In the genomic region with DNA sequence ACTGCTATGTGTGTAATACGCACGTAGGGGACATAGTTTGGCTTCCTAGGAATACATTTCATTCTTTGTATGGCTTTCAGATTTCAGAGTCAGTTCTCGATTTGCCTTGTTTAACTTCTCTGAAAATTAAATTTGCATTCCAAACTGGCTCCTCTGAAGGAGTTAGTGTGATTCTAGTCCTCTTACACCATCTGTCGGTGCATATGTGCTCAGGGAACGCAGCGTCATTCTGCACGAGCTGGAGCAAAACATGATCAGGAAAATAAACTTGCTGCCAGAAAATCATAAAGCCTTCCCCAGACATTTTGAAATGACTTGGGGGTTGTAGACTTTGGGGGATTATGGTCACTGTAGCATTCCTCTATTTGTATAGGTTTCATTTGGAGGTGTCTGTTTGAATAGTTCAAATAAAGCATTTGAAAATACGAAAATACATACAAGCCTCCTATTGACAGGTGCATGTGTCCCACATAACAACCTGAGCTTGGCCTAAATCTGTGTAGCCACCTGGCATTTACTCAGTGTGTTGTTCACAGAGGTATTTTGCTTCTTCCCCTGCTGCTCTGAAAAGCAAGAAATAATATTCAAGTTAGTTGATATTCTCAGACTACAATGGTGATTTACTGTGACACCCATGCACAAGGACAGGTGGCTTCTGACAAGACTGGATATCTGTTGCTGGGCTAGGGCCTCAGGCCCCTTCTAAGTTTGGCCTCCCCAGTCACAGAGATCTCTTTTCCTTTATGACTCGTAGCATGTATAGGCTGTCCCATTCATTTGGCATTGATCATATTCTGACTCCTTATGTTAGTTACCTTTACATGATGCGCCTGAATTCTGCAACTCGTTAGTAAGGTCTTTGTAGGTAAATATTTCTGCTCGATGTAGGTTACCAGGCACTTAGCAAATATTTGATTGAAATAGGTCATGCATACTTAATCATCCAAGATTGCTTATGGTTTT, we compare ENCODE assay signal across 2 cellular contexts.
TF ChIP-seq lines count a peak whose summit lies in the region.

No MANE protein-coding gene starts in this region.

TF ChIP-seq in liver, 16 proteins besides CTCF, POLR2A, EP300 and RAD21 (continued from another document):
- TF ChIP-seq, protein P1, sequence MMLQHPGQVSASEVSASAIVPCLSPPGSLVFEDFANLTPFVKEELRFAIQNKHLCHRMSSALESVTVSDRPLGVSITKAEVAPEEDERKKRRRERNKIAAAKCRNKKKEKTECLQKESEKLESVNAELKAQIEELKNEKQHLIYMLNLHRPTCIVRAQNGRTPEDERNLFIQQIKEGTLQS (IDR thresholded peaks at IDR 0.05) = no peak
- TF ChIP-seq FOXA1 (IDR thresholded peaks at IDR 0.05) (no peak), JUND (IDR thresholded peaks at IDR 0.05) (no peak), SP1 (IDR thresholded peaks at IDR 0.05) (no peak), NR2F2 (IDR thresholded peaks at IDR 0.05) (no peak), EGR1 (IDR thresholded peaks at IDR 0.05; ENCODE audit: low read depth in 2 of 2) (no peak), YY1 (IDR thresholded peaks at IDR 0.05) (no peak), HNF4G (IDR thresholded peaks at IDR 0.05) (no peak)
- TF ChIP-seq, protein P2, sequence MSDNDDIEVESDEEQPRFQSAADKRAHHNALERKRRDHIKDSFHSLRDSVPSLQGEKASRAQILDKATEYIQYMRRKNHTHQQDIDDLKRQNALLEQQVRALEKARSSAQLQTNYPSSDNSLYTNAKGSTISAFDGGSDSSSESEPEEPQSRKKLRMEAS (IDR thresholded peaks at IDR 0.05) = no peak
- TF ChIP-seq, protein P3, sequence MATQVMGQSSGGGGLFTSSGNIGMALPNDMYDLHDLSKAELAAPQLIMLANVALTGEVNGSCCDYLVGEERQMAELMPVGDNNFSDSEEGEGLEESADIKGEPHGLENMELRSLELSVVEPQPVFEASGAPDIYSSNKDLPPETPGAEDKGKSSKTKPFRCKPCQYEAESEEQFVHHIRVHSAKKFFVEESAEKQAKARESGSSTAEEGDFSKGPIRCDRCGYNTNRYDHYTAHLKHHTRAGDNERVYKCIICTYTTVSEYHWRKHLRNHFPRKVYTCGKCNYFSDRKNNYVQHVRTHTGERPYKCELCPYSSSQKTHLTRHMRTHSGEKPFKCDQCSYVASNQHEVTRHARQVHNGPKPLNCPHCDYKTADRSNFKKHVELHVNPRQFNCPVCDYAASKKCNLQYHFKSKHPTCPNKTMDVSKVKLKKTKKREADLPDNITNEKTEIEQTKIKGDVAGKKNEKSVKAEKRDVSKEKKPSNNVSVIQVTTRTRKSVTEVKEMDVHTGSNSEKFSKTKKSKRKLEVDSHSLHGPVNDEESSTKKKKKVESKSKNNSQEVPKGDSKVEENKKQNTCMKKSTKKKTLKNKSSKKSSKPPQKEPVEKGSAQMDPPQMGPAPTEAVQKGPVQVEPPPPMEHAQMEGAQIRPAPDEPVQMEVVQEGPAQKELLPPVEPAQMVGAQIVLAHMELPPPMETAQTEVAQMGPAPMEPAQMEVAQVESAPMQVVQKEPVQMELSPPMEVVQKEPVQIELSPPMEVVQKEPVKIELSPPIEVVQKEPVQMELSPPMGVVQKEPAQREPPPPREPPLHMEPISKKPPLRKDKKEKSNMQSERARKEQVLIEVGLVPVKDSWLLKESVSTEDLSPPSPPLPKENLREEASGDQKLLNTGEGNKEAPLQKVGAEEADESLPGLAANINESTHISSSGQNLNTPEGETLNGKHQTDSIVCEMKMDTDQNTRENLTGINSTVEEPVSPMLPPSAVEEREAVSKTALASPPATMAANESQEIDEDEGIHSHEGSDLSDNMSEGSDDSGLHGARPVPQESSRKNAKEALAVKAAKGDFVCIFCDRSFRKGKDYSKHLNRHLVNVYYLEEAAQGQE (IDR thresholded peaks at IDR 0.05) = no peak
- TF ChIP-seq, protein P4, sequence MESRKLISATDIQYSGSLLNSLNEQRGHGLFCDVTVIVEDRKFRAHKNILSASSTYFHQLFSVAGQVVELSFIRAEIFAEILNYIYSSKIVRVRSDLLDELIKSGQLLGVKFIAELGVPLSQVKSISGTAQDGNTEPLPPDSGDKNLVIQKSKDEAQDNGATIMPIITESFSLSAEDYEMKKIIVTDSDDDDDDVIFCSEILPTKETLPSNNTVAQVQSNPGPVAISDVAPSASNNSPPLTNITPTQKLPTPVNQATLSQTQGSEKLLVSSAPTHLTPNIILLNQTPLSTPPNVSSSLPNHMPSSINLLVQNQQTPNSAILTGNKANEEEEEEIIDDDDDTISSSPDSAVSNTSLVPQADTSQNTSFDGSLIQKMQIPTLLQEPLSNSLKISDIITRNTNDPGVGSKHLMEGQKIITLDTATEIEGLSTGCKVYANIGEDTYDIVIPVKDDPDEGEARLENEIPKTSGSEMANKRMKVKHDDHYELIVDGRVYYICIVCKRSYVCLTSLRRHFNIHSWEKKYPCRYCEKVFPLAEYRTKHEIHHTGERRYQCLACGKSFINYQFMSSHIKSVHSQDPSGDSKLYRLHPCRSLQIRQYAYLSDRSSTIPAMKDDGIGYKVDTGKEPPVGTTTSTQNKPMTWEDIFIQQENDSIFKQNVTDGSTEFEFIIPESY (IDR thresholded peaks at IDR 0.05) = no peak

TF ChIP-seq in HepG2, 621 proteins besides CTCF, POLR2A, EP300 and RAD21:
- TF ChIP-seq ZFP62 (CRISPR knock-in tag; IDR thresholded peaks at IDR 0.05) (no peak), NFIB (CRISPR knock-in tag; IDR thresholded peaks at IDR 0.05; ENCODE audit: borderline replicate concordance) (no peak), PRMT3 (CRISPR knock-in tag; IDR thresholded peaks at IDR 0.05; ENCODE audit: borderline replicate concordance, low read depth) (no peak), MTF2 (CRISPR knock-in tag; IDR thresholded peaks at IDR 0.05; ENCODE audit: borderline replicate concordance) (no peak), RFX1 (IDR thresholded peaks at IDR 0.05) (no peak), ZNF557 (CRISPR knock-in tag; IDR thresholded peaks at IDR 0.05) (no peak), WIZ (CRISPR knock-in tag; IDR thresholded peaks at IDR 0.05) (no peak), ZNF550 (CRISPR knock-in tag; IDR thresholded peaks at IDR 0.05; ENCODE audit: borderline replicate concordance) (no peak), ZFX (CRISPR knock-in tag; IDR thresholded peaks at IDR 0.05; ENCODE audit: low read depth) (no peak)
- TF ChIP-seq, protein P5, sequence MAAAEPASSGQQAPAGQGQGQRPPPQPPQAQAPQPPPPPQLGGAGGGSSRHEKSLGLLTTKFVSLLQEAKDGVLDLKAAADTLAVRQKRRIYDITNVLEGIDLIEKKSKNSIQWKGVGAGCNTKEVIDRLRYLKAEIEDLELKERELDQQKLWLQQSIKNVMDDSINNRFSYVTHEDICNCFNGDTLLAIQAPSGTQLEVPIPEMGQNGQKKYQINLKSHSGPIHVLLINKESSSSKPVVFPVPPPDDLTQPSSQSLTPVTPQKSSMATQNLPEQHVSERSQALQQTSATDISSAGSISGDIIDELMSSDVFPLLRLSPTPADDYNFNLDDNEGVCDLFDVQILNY (CRISPR knock-in tag; conservative IDR thresholded peaks at IDR 0.05) = no peak
- TF ChIP-seq, protein P6, sequence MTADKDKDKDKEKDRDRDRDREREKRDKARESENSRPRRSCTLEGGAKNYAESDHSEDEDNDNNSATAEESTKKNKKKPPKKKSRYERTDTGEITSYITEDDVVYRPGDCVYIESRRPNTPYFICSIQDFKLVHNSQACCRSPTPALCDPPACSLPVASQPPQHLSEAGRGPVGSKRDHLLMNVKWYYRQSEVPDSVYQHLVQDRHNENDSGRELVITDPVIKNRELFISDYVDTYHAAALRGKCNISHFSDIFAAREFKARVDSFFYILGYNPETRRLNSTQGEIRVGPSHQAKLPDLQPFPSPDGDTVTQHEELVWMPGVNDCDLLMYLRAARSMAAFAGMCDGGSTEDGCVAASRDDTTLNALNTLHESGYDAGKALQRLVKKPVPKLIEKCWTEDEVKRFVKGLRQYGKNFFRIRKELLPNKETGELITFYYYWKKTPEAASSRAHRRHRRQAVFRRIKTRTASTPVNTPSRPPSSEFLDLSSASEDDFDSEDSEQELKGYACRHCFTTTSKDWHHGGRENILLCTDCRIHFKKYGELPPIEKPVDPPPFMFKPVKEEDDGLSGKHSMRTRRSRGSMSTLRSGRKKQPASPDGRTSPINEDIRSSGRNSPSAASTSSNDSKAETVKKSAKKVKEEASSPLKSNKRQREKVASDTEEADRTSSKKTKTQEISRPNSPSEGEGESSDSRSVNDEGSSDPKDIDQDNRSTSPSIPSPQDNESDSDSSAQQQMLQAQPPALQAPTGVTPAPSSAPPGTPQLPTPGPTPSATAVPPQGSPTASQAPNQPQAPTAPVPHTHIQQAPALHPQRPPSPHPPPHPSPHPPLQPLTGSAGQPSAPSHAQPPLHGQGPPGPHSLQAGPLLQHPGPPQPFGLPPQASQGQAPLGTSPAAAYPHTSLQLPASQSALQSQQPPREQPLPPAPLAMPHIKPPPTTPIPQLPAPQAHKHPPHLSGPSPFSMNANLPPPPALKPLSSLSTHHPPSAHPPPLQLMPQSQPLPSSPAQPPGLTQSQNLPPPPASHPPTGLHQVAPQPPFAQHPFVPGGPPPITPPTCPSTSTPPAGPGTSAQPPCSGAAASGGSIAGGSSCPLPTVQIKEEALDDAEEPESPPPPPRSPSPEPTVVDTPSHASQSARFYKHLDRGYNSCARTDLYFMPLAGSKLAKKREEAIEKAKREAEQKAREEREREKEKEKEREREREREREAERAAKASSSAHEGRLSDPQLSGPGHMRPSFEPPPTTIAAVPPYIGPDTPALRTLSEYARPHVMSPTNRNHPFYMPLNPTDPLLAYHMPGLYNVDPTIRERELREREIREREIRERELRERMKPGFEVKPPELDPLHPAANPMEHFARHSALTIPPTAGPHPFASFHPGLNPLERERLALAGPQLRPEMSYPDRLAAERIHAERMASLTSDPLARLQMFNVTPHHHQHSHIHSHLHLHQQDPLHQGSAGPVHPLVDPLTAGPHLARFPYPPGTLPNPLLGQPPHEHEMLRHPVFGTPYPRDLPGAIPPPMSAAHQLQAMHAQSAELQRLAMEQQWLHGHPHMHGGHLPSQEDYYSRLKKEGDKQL (CRISPR knock-in tag; IDR thresholded peaks at IDR 0.05; ENCODE audit: low read depth) = no peak
